1 cellular context compared by ENCODE assay signal in the genomic region with DNA sequence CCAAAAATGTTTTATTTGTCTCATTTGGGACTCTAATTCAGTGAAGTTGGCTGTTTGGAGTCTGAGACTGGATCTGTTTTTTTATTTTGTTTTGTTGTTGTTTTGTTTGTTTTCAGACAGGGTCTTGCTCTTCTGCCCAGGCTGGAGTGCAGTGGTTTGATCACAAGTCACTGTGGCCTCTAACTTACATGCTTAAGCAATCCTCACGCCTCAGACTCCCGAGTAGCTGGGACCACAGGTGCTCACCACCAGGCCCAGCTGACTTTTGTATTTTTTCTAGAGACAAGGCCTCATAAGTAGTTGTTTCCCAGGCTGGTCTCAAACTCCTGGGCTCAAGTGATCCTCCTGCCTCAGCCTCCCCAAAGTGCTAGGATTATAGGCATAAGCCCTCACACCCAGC.
TF ChIP-seq lines count a peak whose summit lies in the region.

No MANE protein-coding gene starts in this region.

TF ChIP-seq in IMR-90, 13 proteins besides CTCF, POLR2A, EP300 and RAD21 (continued from another document):
- no peak for TF ChIP-seq MAFK (IDR thresholded peaks at IDR 0.05; ENCODE audit: low read depth, low read length)
- TF ChIP-seq CHD1 (IDR thresholded peaks at IDR 0.05; ENCODE audit: low read depth, low read length): no peak
- TF ChIP-seq, protein P1, sequence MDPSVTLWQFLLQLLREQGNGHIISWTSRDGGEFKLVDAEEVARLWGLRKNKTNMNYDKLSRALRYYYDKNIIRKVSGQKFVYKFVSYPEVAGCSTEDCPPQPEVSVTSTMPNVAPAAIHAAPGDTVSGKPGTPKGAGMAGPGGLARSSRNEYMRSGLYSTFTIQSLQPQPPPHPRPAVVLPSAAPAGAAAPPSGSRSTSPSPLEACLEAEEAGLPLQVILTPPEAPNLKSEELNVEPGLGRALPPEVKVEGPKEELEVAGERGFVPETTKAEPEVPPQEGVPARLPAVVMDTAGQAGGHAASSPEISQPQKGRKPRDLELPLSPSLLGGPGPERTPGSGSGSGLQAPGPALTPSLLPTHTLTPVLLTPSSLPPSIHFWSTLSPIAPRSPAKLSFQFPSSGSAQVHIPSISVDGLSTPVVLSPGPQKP (IDR thresholded peaks at IDR 0.05; ENCODE audit: borderline replicate concordance, low read depth, low read length): no peak
- TF ChIP-seq RFX5 (IDR thresholded peaks at IDR 0.05; ENCODE audit: low read depth, low read length): no peak
- no peak for TF ChIP-seq RCOR1 (IDR thresholded peaks at IDR 0.05; ENCODE audit: insufficient replicate concordance, low read length)
- no peak for TF ChIP-seq BHLHE40 (IDR thresholded peaks at IDR 0.05; ENCODE audit: low read depth, low read length)
- TF ChIP-seq MXI1 (IDR thresholded peaks at IDR 0.05; ENCODE audit: borderline replicate concordance, low read depth, low read length): no peak
- TF ChIP-seq CEBPB (IDR thresholded peaks at IDR 0.05; ENCODE audit: low read depth, low read length): no peak
- TF ChIP-seq SMC3 (IDR thresholded peaks at IDR 0.05; ENCODE audit: low read depth, low read length): no peak
- no peak for TF ChIP-seq USF2 (IDR thresholded peaks at IDR 0.05; ENCODE audit: low read depth, low read length)
